Comparison of ENCODE assay signal across 19 cellular contexts in the genomic region with DNA sequence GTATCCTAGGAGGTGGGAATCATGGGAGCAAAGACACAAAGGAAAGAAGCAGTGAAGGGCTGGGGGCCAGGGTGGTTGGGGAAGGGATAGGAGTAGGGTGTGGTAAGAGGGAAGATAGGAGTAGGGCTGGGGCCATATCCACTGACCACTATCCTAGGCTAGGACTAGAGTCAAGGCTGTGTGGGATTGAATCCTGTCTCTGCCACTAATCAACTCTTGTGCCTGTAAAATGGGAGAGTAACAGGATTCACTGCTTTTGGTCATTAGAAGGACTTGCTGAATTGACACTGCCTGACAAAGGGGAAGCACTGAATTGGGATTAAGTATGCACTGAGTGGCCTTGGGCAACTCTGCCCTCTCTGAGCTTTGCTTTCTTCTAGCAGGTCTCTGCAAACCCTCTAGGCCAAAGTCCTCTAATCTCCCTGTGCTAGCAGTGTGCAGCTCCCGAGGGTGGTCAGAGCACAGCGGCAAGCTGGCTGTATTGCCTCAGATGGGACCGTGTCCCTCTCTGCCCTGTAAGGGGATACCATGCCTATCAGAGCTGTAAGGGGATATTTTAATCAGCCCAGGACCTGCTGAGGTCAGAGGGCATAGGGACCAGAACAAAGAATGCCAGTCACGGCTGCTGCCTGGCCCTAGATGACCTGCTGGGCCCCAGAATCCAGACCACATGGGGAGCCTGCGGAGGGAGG. TPM values are rescaled to one million over a fixed set of nuclear protein-coding genes. Genes with fewer than 3 reads are reported as not detected.
DNase-seq lines count a peak whose midpoint lies in the region; FAIRE-seq and TF ChIP-seq lines count a peak whose summit lies in the region.
"Had no signal": no experiment of that assay in that cellular context is flagged by ENCODE, and none has a peak within 500 bp of the region (broad histone marks: within the 10 kb centered on the region; RNA-seq: fewer than 3 reads in every experiment).

No MANE protein-coding gene starts in this region.

- no peaks in the 10 kb centered on the region for H3K9me3 Mint-ChIP-seq in mesothelial cell of epicardium
- H3K9me3 Mint-ChIP-seq: CD4-positive, alpha-beta T cell; HFFc6; IgD-negative memory B cell had no signal

- no peak overlapping the region for H3K4me3 Mint-ChIP-seq in mesothelial cell of epicardium
- H3K4me3 Mint-ChIP-seq: CD4-positive, alpha-beta T cell; HFFc6; IgD-negative memory B cell had no signal

- no peak for TF ChIP-seq CTCF in mesothelial cell of epicardium (IDR thresholded peaks at IDR 0.05; ENCODE audit: unreplicated experiment)

- no peaks in the 10 kb centered on the region for H3K36me3 Mint-ChIP-seq in mesothelial cell of epicardium
- H3K36me3 Mint-ChIP-seq: IgD-negative memory B cell had no signal

- peak overlapping the region; percentile 74 for H3K27ac Mint-ChIP-seq in mesothelial cell of epicardium
- H3K27ac Mint-ChIP-seq: CD4-positive, alpha-beta T cell; HFFc6; IgD-negative memory B cell had no signal

- peaks cover 41% of the 10 kb centered on the region for H3K4me1 Mint-ChIP-seq in mesothelial cell of epicardium

- H3K27ac ChIP-seq in cingulate gyrus (ENCODE audit: low read depth, low read length) (peak overlapping the region; percentile 96), substantia nigra (ENCODE audit: low read depth, low read length, poor library complexity, severe bottlenecking) (peak overlapping the region; percentile 84)

- no peaks in the 10 kb centered on the region for H3K27me3 Mint-ChIP-seq in mesothelial cell of epicardium (ENCODE audit: low read depth)
- H3K27me3 Mint-ChIP-seq: CD4-positive, alpha-beta T cell had no signal

- peak; percentile 62 for DNase-seq in HuH-7 (ENCODE audit: low spot score)
- no peak for DNase-seq in mesothelial cell of epicardium (ENCODE audit: low spot score in 2 of 2, unreplicated experiment in 2 of 2)
- DNase-seq in substantia nigra (lab: John Stamatoyannopoulos, UW), result no peak
- no peak for DNase-seq in urothelium cell line (ENCODE audit: low spot score)
- DNase-seq in globus pallidus (ENCODE audit: low spot score), result no peak
- DNase-seq in activated CD8-positive, alpha-beta memory T cell treated with anti-CD3 and anti-CD28 coated beads, Interleukin-2, amount 50 U/mL, for 48 hours, result no peak
- DNase-seq: CD4-positive, alpha-beta T cell; EL; HFFc6; Kasumi-1; MM.1S; NCI-H1105; NCI-H1694; NCI-H524; SHP77 had no signal

- FAIRE-seq in urothelium cell line (lab: Jason Lieb, UNC), result no peak
- FAIRE-seq: H54, RCC 7860 had no signal

RNA-seq across cellular contexts. Expression of a gene that starts 12.4 kb away (rescaled TPM):
- total RNA-seq in mesothelial cell of epicardium, result 71.1 to 76.5 TPM (median 75.7 TPM) in 3 replicates
